ENCODE assay signal across 11 cellular contexts in genomic region chr17:45345246-45345553, GRCh38. TPM values are rescaled to one million over a fixed set of nuclear protein-coding genes. Genes with fewer than 3 reads are reported as not detected.
DNase-seq lines count a peak whose midpoint lies in the region; ATAC-seq and TF ChIP-seq lines count a peak whose summit lies in the region.
"Had no signal": no experiment of that assay in that cellular context is flagged by ENCODE, and none has a peak within 500 bp of the region (broad histone marks: within the 10 kb centered on the region; RNA-seq: fewer than 3 reads in every experiment).

No MANE protein-coding gene starts in this region.

- intact Hi-C loops in natural killer cell (cut with micrococcal nuclease) (no loop called here), esophagus squamous epithelium (cut with DNase I) (no loop called here), testis (cut with DNase I; ENCODE audit: low total_unique reads) (no loop called here)

- peaks cover 0 to 3% of the 10 kb centered on the region in 2 donors for H3K4me1 Mint-ChIP-seq in natural killer cell treated with Interleukin-12 subunit alpha and Interleukin-12 subunit beta and Interleukin-15 and Interleukin-18, amount 100 ng/mL, for 72 hours (ENCODE audit: low read depth in 2 of 2)
- H3K4me1 Mint-ChIP-seq in natural killer cell: no peaks in the 10 kb centered on the region
- H3K4me1 Mint-ChIP-seq: activated CD4-positive, alpha-beta memory T cell treated with anti-CD3 and anti-CD28 coated beads, Interleukin-2, amount 10 ng/mL, durations not matched to agents 7 days and 5 days had no signal

- H3K36me3 ChIP-seq in esophagus squamous epithelium: no peaks in the 10 kb centered on the region
- H3K36me3 ChIP-seq in parathyroid adenoma (ENCODE audit: control insufficient read depth, insufficient read depth, low read length): no peaks in the 10 kb centered on the region
- no peaks in the 10 kb centered on the region for H3K36me3 ChIP-seq in testis (ENCODE audit: low read depth, missing control alignments)

- no peak for TF ChIP-seq POLR2A in esophagus squamous epithelium (IDR thresholded peaks at IDR 0.05)
- no peak for TF ChIP-seq POLR2A in testis (IDR thresholded peaks at IDR 0.05)

- DNase-seq in natural killer cell treated with Interleukin-12 subunit alpha and Interleukin-12 subunit beta and Interleukin-15 and Interleukin-18, amount 100 ng/mL, for 72 hours (ENCODE audit: low spot score): no peak
- DNase-seq in natural killer cell (no peak), esophagus squamous epithelium (lab: John Stamatoyannopoulos, UW) (no peak), testis (no peak), LoVo (ENCODE audit: low spot score) (no peak), DMS114 treated with DMSO at 0.1 percent for 48 hours (lab: John Stamatoyannopoulos, UW; ENCODE audit: unreplicated experiment) (no peak), AML-193 (lab: John Stamatoyannopoulos, UW) (no peak)
- DNase-seq: activated CD4-positive, alpha-beta memory T cell treated with anti-CD3 and anti-CD28 coated beads, Interleukin-2, amount 10 ng/mL, durations not matched to agents 7 days and 5 days; SIG-M5 had no signal

- peak overlapping the region; percentile 58 to 72 for H3K27ac Mint-ChIP-seq in natural killer cell treated with Interleukin-12 subunit alpha and Interleukin-12 subunit beta and Interleukin-15 and Interleukin-18, amount 100 ng/mL, for 72 hours
- no peak overlapping the region for H3K27ac Mint-ChIP-seq in natural killer cell
- H3K27ac Mint-ChIP-seq: activated CD4-positive, alpha-beta memory T cell treated with anti-CD3 and anti-CD28 coated beads, Interleukin-2, amount 10 ng/mL, durations not matched to agents 7 days and 5 days; GM23338 had no signal

- peaks cover 9 to 53% (median 28%) of the 10 kb centered on the region in 3 donors for H3K4me1 ChIP-seq in esophagus squamous epithelium
- peaks cover 8% of the 10 kb centered on the region for H3K4me1 ChIP-seq in parathyroid adenoma
- H3K4me1 ChIP-seq in testis: peaks cover 20% of the 10 kb centered on the region

- no peaks in the 10 kb centered on the region for H3K36me3 Mint-ChIP-seq in natural killer cell treated with Interleukin-12 subunit alpha and Interleukin-12 subunit beta and Interleukin-15 and Interleukin-18, amount 100 ng/mL, for 72 hours
- H3K36me3 Mint-ChIP-seq in natural killer cell: no peaks in the 10 kb centered on the region

- H2AFZ ChIP-seq in parathyroid adenoma: peak overlapping the region; percentile 23
- H2AFZ ChIP-seq: GM23338 had no signal

- no peak overlapping the region for H3K4me2 ChIP-seq in parathyroid adenoma (ENCODE audit: low read length)
- H3K4me2 ChIP-seq: GM23338 had no signal

- ATAC-seq in natural killer cell treated with Interleukin-12 subunit alpha and Interleukin-12 subunit beta and Interleukin-15 and Interleukin-18, amount 100 ng/mL, for 72 hours: no peak
- no peak for ATAC-seq in natural killer cell
- ATAC-seq: GM23338 had no signal

- H3K4me3 ChIP-seq in esophagus squamous epithelium: no peak overlapping the region
- H3K4me3 ChIP-seq in parathyroid adenoma (ENCODE audit: low read depth, low read length): no peak overlapping the region
- no peak overlapping the region for H3K4me3 ChIP-seq in testis
- H3K4me3 ChIP-seq: GM23338 had no signal

- no peak for TF ChIP-seq CTCF in natural killer cell (IDR thresholded peaks at IDR 0.05)
- no peak for TF ChIP-seq CTCF in esophagus squamous epithelium (IDR thresholded peaks at IDR 0.05)
- TF ChIP-seq CTCF in parathyroid adenoma (IDR thresholded peaks at IDR 0.05): no peak
- TF ChIP-seq CTCF in testis (IDR thresholded peaks at IDR 0.05): no peak

- H3K27me3 ChIP-seq in esophagus squamous epithelium (no peaks in the 10 kb centered on the region), parathyroid adenoma (ENCODE audit: control insufficient read depth, insufficient read depth, low read length) (no peaks in the 10 kb centered on the region), testis (no peaks in the 10 kb centered on the region)

- H3K9ac ChIP-seq in parathyroid adenoma: no peak overlapping the region

- H3K27ac ChIP-seq in esophagus squamous epithelium (peak overlapping the region in 3 of 4 donors; percentile 64 to 82 (median 77)), parathyroid adenoma (no peak overlapping the region), testis (no peak overlapping the region)

- no peaks in the 10 kb centered on the region for H3K79me2 ChIP-seq in parathyroid adenoma

- H3K4me3 Mint-ChIP-seq in natural killer cell treated with Interleukin-12 subunit alpha and Interleukin-12 subunit beta and Interleukin-15 and Interleukin-18, amount 100 ng/mL, for 72 hours: no peak overlapping the region
- H3K4me3 Mint-ChIP-seq in natural killer cell: no peak overlapping the region
- H3K4me3 Mint-ChIP-seq: activated CD4-positive, alpha-beta memory T cell treated with anti-CD3 and anti-CD28 coated beads, Interleukin-2, amount 10 ng/mL, durations not matched to agents 7 days and 5 days; GM23338 had no signal

- H3K9me3 Mint-ChIP-seq in natural killer cell treated with Interleukin-12 subunit alpha and Interleukin-12 subunit beta and Interleukin-15 and Interleukin-18, amount 100 ng/mL, for 72 hours: no peaks in the 10 kb centered on the region
- no peaks in the 10 kb centered on the region for H3K9me3 Mint-ChIP-seq in natural killer cell
- H3K9me3 Mint-ChIP-seq: activated CD4-positive, alpha-beta memory T cell treated with anti-CD3 and anti-CD28 coated beads, Interleukin-2, amount 10 ng/mL, durations not matched to agents 7 days and 5 days had no signal

- 19 to 56% methylated on average over 2 to 3 of the region's 3 CpGs for WGBS in esophagus squamous epithelium, 2 donors
- 62 to 67% methylated on average over 3 of the region's 3 CpGs for WGBS in testis, 2 donors

- peaks cover 0 to 2% of the 10 kb centered on the region in 2 donors for H3K27me3 Mint-ChIP-seq in natural killer cell treated with Interleukin-12 subunit alpha and Interleukin-12 subunit beta and Interleukin-15 and Interleukin-18, amount 100 ng/mL, for 72 hours
- H3K27me3 Mint-ChIP-seq in natural killer cell (ENCODE audit: low read depth in 2 of 2): peaks cover 0 to 3% of the 10 kb centered on the region in 2 donors

- H3K9me3 ChIP-seq in esophagus squamous epithelium: no peaks in the 10 kb centered on the region
- no peaks in the 10 kb centered on the region for H3K9me3 ChIP-seq in parathyroid adenoma (ENCODE audit: control insufficient read depth, low read length)
- no peaks in the 10 kb centered on the region for H3K9me3 ChIP-seq in testis

RNA-seq across cellular contexts. Expression of gene MAP3K14, which starts 28.4 kb away (rescaled TPM):
- 10 to 100 TPM; 65.9 to 75.4 TPM for total RNA-seq in natural killer cell treated with Interleukin-12 subunit alpha and Interleukin-12 subunit beta and Interleukin-15 and Interleukin-18, amount 100 ng/mL, for 72 hours
- 10 to 100 TPM; 28.0 to 31.9 (median 31.6) TPM for total RNA-seq in natural killer cell
- total RNA-seq in esophagus squamous epithelium: 10 to 100 TPM in 1 of 4 donors, 1 to 10 TPM in 3; 3.7 to 14.7 (median 6.7) TPM
- total RNA-seq in testis: 10 to 100 TPM; 12.4 to 14.6 TPM
- polyA plus RNA-seq in testis (ENCODE audit: insufficient read depth, low read depth, low replicate concordance): 24.9 TPM

Comparison
In these comparisons a context has a peak if more than half of its experiments do, and no peak if none do; other contexts are left out.
1. H3K27ac Mint-ChIP-seq: peak in natural killer cell treated with Interleukin-12 subunit alpha and Interleukin-12 subunit beta and Interleukin-15 and Interleukin-18, amount 100 ng/mL, for 72 hours (2 of 2); none in natural killer cell (0 of 2).
2. H3K27ac ChIP-seq: peak in esophagus squamous epithelium (3 of 4); none in parathyroid adenoma (single experiment) and testis (0 of 2).